Comparison of ENCODE assay signal across 9 cellular contexts in genomic region chr2:45935791-45936622, GRCh38.
A peak's percentile ranks its signal among the peaks of the same experiment; 100 is the strongest.
DNase-seq lines count a peak whose midpoint lies in the region; ATAC-seq and TF ChIP-seq lines count a peak whose summit lies in the region.
"Had no signal": no experiment of that assay in that cellular context is flagged by ENCODE, and none has a peak within 500 bp of the region (broad histone marks: within the 10 kb centered on the region; RNA-seq: fewer than 3 reads in every experiment).

No MANE protein-coding gene starts in this region.

- peak; percentile 85 for DNase-seq in SIG-M5 treated with dmso at 0.1 percent for 504 hours (lab: John Stamatoyannopoulos, UW; ENCODE audit: unreplicated experiment)
- no peak for DNase-seq in SIG-M5 (lab: John Stamatoyannopoulos, UW)
- peak; percentile 56 for DNase-seq in HuH-7 (ENCODE audit: low spot score)
- peak; percentile 69 to 82 for DNase-seq in NOMO-1 (lab: John Stamatoyannopoulos, UW; ENCODE audit: unreplicated experiment in 2 of 2)
- peak; percentile 19 for DNase-seq in activated T-cell treated with anti-CD3 and anti-CD28 coated beads for 24 hours (ENCODE audit: low read depth)
- DNase-seq in fibroblast of peridontal ligament (ENCODE audit: extremely low read depth): peak; percentile 95
- peak; percentile 96 for DNase-seq in thoracic aorta (ENCODE audit: low spot score)

- H3K36me3 Mint-ChIP-seq in nephron (ENCODE audit: low read depth): peaks cover 4% of the 10 kb centered on the region

- no peaks in the 10 kb centered on the region for H3K9me3 ChIP-seq in thoracic aorta

- H3K4me3 ChIP-seq in thoracic aorta: peak overlapping the region; percentile 4

- no peak overlapping the region for H3K4me3 Mint-ChIP-seq in nephron
- H3K4me3 Mint-ChIP-seq: CD8-positive, alpha-beta memory T cell had no signal

- peaks cover 11 to 25% of the 10 kb centered on the region in 2 donors for H3K4me1 ChIP-seq in thoracic aorta (ENCODE audit: control insufficient read depth in 1 of 2, low read depth in 2 of 2)

- H3K4me1 Mint-ChIP-seq in nephron: peaks cover 32% of the 10 kb centered on the region
- H3K4me1 Mint-ChIP-seq: CD8-positive, alpha-beta memory T cell had no signal

- H3K36me3 ChIP-seq in thoracic aorta: no peaks in the 10 kb centered on the region

- no peaks in the 10 kb centered on the region for H3K27me3 Mint-ChIP-seq in nephron (ENCODE audit: low read depth)

- peak; percentile 84 for ATAC-seq in thoracic aorta (ENCODE audit: insufficient number of reproducible peaks, low FRiP score, low read depth)

- no peaks in the 10 kb centered on the region for H3K27me3 ChIP-seq in thoracic aorta (replicated peaks; ENCODE audit: insufficient read depth)

- H3K27ac ChIP-seq in thoracic aorta: no peak overlapping the region

- peak overlapping the region in 2 of 3 experiments; percentile 66 to 85 for H3K27ac Mint-ChIP-seq in nephron
- H3K27ac Mint-ChIP-seq: CD8-positive, alpha-beta memory T cell had no signal

- TF ChIP-seq CTCF in nephron (IDR thresholded peaks at IDR 0.05; ENCODE audit: unreplicated experiment in 3 of 3) (peak; percentile 76 to 85 (median 81)), thoracic aorta (IDR thresholded peaks at IDR 0.05) (peak; percentile 72)

- H3K9me3 Mint-ChIP-seq in nephron: no peaks in the 10 kb centered on the region
- H3K9me3 Mint-ChIP-seq: CD8-positive, alpha-beta memory T cell had no signal
